ENCODE assay signal across 8 cellular contexts in genomic region chr3:122786067-122786466, GRCh38. TPM values are rescaled to one million over a fixed set of nuclear protein-coding genes. Genes with fewer than 3 reads are reported as not detected.
DNase-seq lines count a peak whose midpoint lies in the region; ATAC-seq lines count a peak whose summit lies in the region.

No MANE protein-coding gene starts in this region.

- H3K4me1 Mint-ChIP-seq in activated naive CD4-positive, alpha-beta T cell treated with anti-CD3 and anti-CD28 coated beads for 36 hours (ENCODE audit: low read depth), result peaks cover 17% of the 10 kb centered on the region
- peaks cover 17% of the 10 kb centered on the region for H3K4me1 Mint-ChIP-seq in stimulated activated naive CD8-positive, alpha-beta T cell treated with anti-CD3 and anti-CD28 coated beads, Interleukin-15, amount 100 ng/mL, for 72 hours

- peak; percentile 23 for DNase-seq in activated naive CD4-positive, alpha-beta T cell treated with anti-CD3 and anti-CD28 coated beads for 36 hours
- no peak for DNase-seq in activated naive CD4-positive, alpha-beta T cell treated with anti-CD3 and anti-CD28 coated beads, Interleukin-2, amount 50 U/mL, for 16 hours
- DNase-seq in RPMI7951 (ENCODE audit: low read depth) (peak; percentile 41), fibroblast of peridontal ligament (ENCODE audit: extremely low read depth) (peak; percentile 60), UCSD-AML1 (lab: John Stamatoyannopoulos, UW; ENCODE audit: unreplicated experiment) (no peak), NCI-H510A (lab: John Stamatoyannopoulos, UW) (no peak)
- no peak for DNase-seq in stimulated activated naive CD8-positive, alpha-beta T cell treated with anti-CD3 and anti-CD28 coated beads, Interleukin-15, amount 100 ng/mL, for 72 hours

- no peak overlapping the region for H3K27ac Mint-ChIP-seq in activated naive CD4-positive, alpha-beta T cell treated with anti-CD3 and anti-CD28 coated beads for 36 hours
- H3K27ac Mint-ChIP-seq in stimulated activated naive CD8-positive, alpha-beta T cell treated with anti-CD3 and anti-CD28 coated beads, Interleukin-15, amount 100 ng/mL, for 72 hours, result peak overlapping the region in 1 of 2 donors; percentile 71

- no peak overlapping the region for H3K4me3 Mint-ChIP-seq in activated naive CD4-positive, alpha-beta T cell treated with anti-CD3 and anti-CD28 coated beads for 36 hours
- no peak overlapping the region for H3K4me3 Mint-ChIP-seq in stimulated activated naive CD8-positive, alpha-beta T cell treated with anti-CD3 and anti-CD28 coated beads, Interleukin-15, amount 100 ng/mL, for 72 hours

- no peaks in the 10 kb centered on the region for H3K9me3 Mint-ChIP-seq in activated naive CD4-positive, alpha-beta T cell treated with anti-CD3 and anti-CD28 coated beads for 36 hours
- H3K9me3 Mint-ChIP-seq in stimulated activated naive CD8-positive, alpha-beta T cell treated with anti-CD3 and anti-CD28 coated beads, Interleukin-15, amount 100 ng/mL, for 72 hours, result no peaks in the 10 kb centered on the region

- intact Hi-C loops in activated naive CD4-positive, alpha-beta T cell treated with anti-CD3 and anti-CD28 coated beads for 36 hours (cut with micrococcal nuclease), result no loop called here

- peak; percentile 71 for ATAC-seq in stimulated activated naive CD8-positive, alpha-beta T cell treated with anti-CD3 and anti-CD28 coated beads, Interleukin-15, amount 100 ng/mL, for 72 hours
- ATAC-seq in HG03521 (IDR thresholded peaks at IDR 0.05; ENCODE audit: unreplicated experiment), result no peak

- CTCF ChIA-PET in activated naive CD4-positive, alpha-beta T cell treated with anti-CD3 and anti-CD28 coated beads for 36 hours (lab: Charles Lee), result no interaction called here

- H3K27me3 Mint-ChIP-seq in activated naive CD4-positive, alpha-beta T cell treated with anti-CD3 and anti-CD28 coated beads for 36 hours (ENCODE audit: low read depth), result no peaks in the 10 kb centered on the region
- H3K27me3 Mint-ChIP-seq in stimulated activated naive CD8-positive, alpha-beta T cell treated with anti-CD3 and anti-CD28 coated beads, Interleukin-15, amount 100 ng/mL, for 72 hours, result no peaks in the 10 kb centered on the region

- peaks cover 6% of the 10 kb centered on the region for H3K36me3 Mint-ChIP-seq in activated naive CD4-positive, alpha-beta T cell treated with anti-CD3 and anti-CD28 coated beads for 36 hours (ENCODE audit: low read depth)

RNA-seq across cellular contexts. Expression of gene HSPBAP1, which starts 7.6 kb away (rescaled TPM):
- 1 to 10 TPM; 3.0 to 3.2 TPM for total RNA-seq in activated naive CD4-positive, alpha-beta T cell treated with anti-CD3 and anti-CD28 coated beads for 36 hours
- 6.2 and 6.7 TPM in 2 replicates for total RNA-seq in RPMI7951 (2014; rRNA removed; shearing (Covaris generic))

RNA-seq across cellular contexts. Expression of gene SLC49A4, which starts 8.8 kb away (rescaled TPM):
- total RNA-seq in activated naive CD4-positive, alpha-beta T cell treated with anti-CD3 and anti-CD28 coated beads for 36 hours, result 1 to 10 TPM; 1.4 to 1.7 TPM
- total RNA-seq in RPMI7951 (2014; rRNA removed; shearing (Covaris generic)), result 10.6 and 12.1 TPM in 2 replicates

Comparison
In these comparisons a context has a peak if more than half of its experiments do, and no peak if none do; other contexts are left out.
1. DNase-seq: peak in activated naive CD4-positive, alpha-beta T cell treated with anti-CD3 and anti-CD28 coated beads for 36 hours (single experiment), RPMI7951 (single experiment) and fibroblast of peridontal ligament (single experiment); none in activated naive CD4-positive, alpha-beta T cell treated with anti-CD3 and anti-CD28 coated beads, Interleukin-2, amount 50 U/mL, for 16 hours (single experiment), stimulated activated naive CD8-positive, alpha-beta T cell treated with anti-CD3 and anti-CD28 coated beads, Interleukin-15, amount 100 ng/mL, for 72 hours (0 of 2), UCSD-AML1 (single experiment) and NCI-H510A (single experiment).